ENCODE assay signal across 8 cellular contexts in the genomic region with DNA sequence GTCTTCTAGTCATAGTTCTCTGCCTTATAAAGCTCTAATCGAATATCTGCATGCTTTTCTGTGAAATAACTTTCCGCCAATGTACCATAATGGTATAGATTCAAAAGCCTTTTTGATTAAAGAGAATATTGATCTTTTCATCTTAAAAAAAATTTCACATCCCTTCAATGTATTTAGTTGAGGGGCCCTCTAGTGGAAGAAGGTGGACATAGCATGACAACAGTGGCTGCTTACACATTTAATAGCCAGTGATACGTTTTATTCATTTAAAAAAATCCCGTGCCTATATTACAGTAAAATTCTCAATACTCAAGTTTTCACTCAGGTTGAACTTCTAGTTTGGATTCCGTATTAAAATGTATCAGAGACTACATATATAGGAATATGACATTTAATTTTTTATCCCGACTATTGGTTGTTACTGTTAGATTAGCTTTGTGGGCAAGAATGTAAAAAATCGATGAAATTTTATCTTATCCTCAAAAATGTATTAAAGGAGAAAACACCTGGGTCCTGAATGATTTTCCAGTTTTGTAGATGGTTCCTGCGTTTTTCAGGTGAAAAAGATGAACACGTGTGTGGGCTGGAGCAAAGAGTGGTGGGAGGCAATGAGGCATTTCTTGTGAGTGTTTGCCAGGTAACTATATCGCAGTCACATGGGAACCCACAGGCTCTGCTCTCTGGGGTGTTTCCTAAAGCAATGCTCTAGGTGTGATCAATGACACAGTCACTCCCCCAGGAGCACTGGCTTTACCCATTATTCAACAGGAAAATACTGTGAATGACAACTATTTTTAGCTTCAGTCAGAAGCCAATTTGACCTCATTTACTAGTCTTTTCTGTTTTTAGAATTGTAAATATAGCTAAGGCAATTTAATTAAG. TPM values are rescaled to one million over a fixed set of nuclear protein-coding genes. Genes with fewer than 3 reads are reported as not detected.
DNase-seq lines count a peak whose midpoint lies in the region; ATAC-seq, FAIRE-seq and TF ChIP-seq lines count a peak whose summit lies in the region.

No MANE protein-coding gene starts in this region.

- no peaks in the 10 kb centered on the region for H3K36me3 ChIP-seq in kidney (ENCODE audit: control insufficient read depth in 1 of 2, insufficient read depth in 2 of 2, low read length in 2 of 2)
- H3K36me3 ChIP-seq in thyroid gland: no peaks in the 10 kb centered on the region

- H3K4me3 ChIP-seq in LNCaP clone FGC (ENCODE audit: low read depth, low read length) (no peak overlapping the region), kidney (ENCODE audit: low read length in 2 of 2) (no peak overlapping the region), thyroid gland (replicated peaks in 1 of 3) (no peak overlapping the region)

- peak; percentile 74 for FAIRE-seq in kidney (lab: Jason Lieb, UNC)

- TF ChIP-seq CTCF in LNCaP clone FGC (IDR thresholded peaks at IDR 0.05; ENCODE audit: control insufficient read depth, extremely low read depth, insufficient read depth) (peak; percentile 59), kidney (IDR thresholded peaks at IDR 0.05; ENCODE audit: borderline replicate concordance, extremely low read depth, insufficient read depth) (peak; percentile 59), thyroid gland (IDR thresholded peaks at IDR 0.05) (peak; percentile 34 to 77 (median 48))

- DNase-seq in NCI-H748 (lab: John Stamatoyannopoulos, UW; ENCODE audit: unreplicated experiment): peak; percentile 11
- DNase-seq in NCI-H748 treated with DMSO at 0.1 percent for 48 hours (lab: John Stamatoyannopoulos, UW): no peak
- DNase-seq in LNCaP clone FGC (ENCODE audit: low read depth): peak; percentile 11
- peak; percentile 25 for DNase-seq in amniotic epithelial cell (ENCODE audit: low read depth)
- no peak for DNase-seq in kidney
- DNase-seq in thyroid gland: peak; percentile 5 to 7
- DNase-seq in NK-92 (lab: John Stamatoyannopoulos, UW; ENCODE audit: unreplicated experiment): no peak

- H3K27me3 ChIP-seq in thyroid gland: no peaks in the 10 kb centered on the region

- H3K9me3 ChIP-seq in kidney (ENCODE audit: control insufficient read depth in 1 of 2, low read length in 2 of 2) (no peaks in the 10 kb centered on the region), thyroid gland (no peaks in the 10 kb centered on the region)

- H3K9ac ChIP-seq in kidney (ENCODE audit: low read length in 2 of 2): no peak overlapping the region

- WGBS in thyroid gland, 2 donors: 30 to 31% methylated on average over 10 of the region's 10 CpGs

- H3K27ac ChIP-seq in kidney (ENCODE audit: low read depth in 2 of 2, low read length in 2 of 2) (no peak overlapping the region), thyroid gland (no peak overlapping the region)

- no peaks in the 10 kb centered on the region for H3K4me1 ChIP-seq in kidney (ENCODE audit: control insufficient read depth in 1 of 2, insufficient read depth in 1 of 2, low read depth in 1 of 2, low read length in 2 of 2)
- no peaks in the 10 kb centered on the region for H3K4me1 ChIP-seq in thyroid gland

- peak; percentile 56 for ATAC-seq in GM21576 (IDR thresholded peaks at IDR 0.05; ENCODE audit: unreplicated experiment)

- TF ChIP-seq POLR2A in thyroid gland (IDR thresholded peaks at IDR 0.05): no peak

- intact Hi-C loops in kidney (cut with DNase I): no loop called here
- intact Hi-C loops in thyroid gland (cut with DNase I): no loop called here

RNA-seq across cellular contexts. Expression of gene PNLIP, which starts 24.1 kb away (rescaled TPM):
- not detected for total RNA-seq in kidney
- polyA plus RNA-seq in kidney (ENCODE audit: insufficient read depth, low read depth, low replicate concordance): not detected
- not detected for total RNA-seq in thyroid gland

Comparison
In these comparisons a context has a peak if more than half of its experiments do, and no peak if none do; other contexts are left out.
1. DNase-seq: peak in NCI-H748 (single experiment), LNCaP clone FGC (single experiment), amniotic epithelial cell (single experiment) and thyroid gland (2 of 2); none in NCI-H748 treated with DMSO at 0.1 percent for 48 hours (single experiment), kidney (single experiment) and NK-92 (single experiment).
2. Peak in every context shown above with its lines, with median percentiles within 50 percentile points of each other: CTCF ChIP-seq.